ENCODE assay signal across 16 cellular contexts in genomic region chr14:24943024-24943423, GRCh38.
DNase-seq lines count a peak whose midpoint lies in the region; TF ChIP-seq lines count a peak whose summit lies in the region.
"Had no signal": no experiment of that assay in that cellular context is flagged by ENCODE, and none has a peak within 500 bp of the region (broad histone marks: within the 10 kb centered on the region; RNA-seq: fewer than 3 reads in every experiment).

No MANE protein-coding gene starts in this region.

- H3K27ac ChIP-seq in OCI-LY1 (ENCODE audit: low read depth, low read length, poor library complexity, severe bottlenecking) (peak overlapping the region; percentile 96), breast epithelium (peak overlapping the region in 1 of 2 donors; percentile 36)
- H3K27ac ChIP-seq: PC-9 had no signal

- H3K27me3 ChIP-seq in OCI-LY1 (ENCODE audit: insufficient read depth, low read length) (no peaks in the 10 kb centered on the region), breast epithelium (no peaks in the 10 kb centered on the region)

- intact Hi-C loops in breast epithelium (cut with DNase I; ENCODE audit: low total_unique reads) = no loop called here

- peak overlapping the region; percentile 2; the same call in 1 of the 2 replicates for H3K4me2 ChIP-seq in OCI-LY1 (ENCODE audit: low read length)
- H3K4me2 ChIP-seq: PC-9 had no signal

- H3K36me3 ChIP-seq in OCI-LY1 (ENCODE audit: insufficient read depth, low read length) (no peaks in the 10 kb centered on the region), breast epithelium (no peaks in the 10 kb centered on the region)

- H3K4me3 ChIP-seq in HFF-Myc (replicated peaks; ENCODE audit: low read depth, low read length) = no peak overlapping the region
- H3K4me3 ChIP-seq in OCI-LY1 (ENCODE audit: low read depth, low read length, poor library complexity, severe bottlenecking) = no peak overlapping the region
- H3K4me3 ChIP-seq in breast epithelium = no peak overlapping the region
- H3K4me3 ChIP-seq: PC-9 had no signal

- no peak for TF ChIP-seq POLR2A in breast epithelium (IDR thresholded peaks at IDR 0.05)

- no peaks in the 10 kb centered on the region for H3K9me3 ChIP-seq in OCI-LY1 (ENCODE audit: low read length)
- H3K9me3 ChIP-seq in breast epithelium = no peaks in the 10 kb centered on the region

- H3K79me2 ChIP-seq in OCI-LY1 (ENCODE audit: insufficient read depth, low read length) = no peaks in the 10 kb centered on the region

- peak overlapping the region; percentile 27; the same call in 1 of the 2 replicates for H3K9ac ChIP-seq in OCI-LY1 (ENCODE audit: low read length)

- no peak overlapping the region for H2AFZ ChIP-seq in OCI-LY1 (ENCODE audit: low read length)
- H2AFZ ChIP-seq: PC-9 had no signal

- no peaks in the 10 kb centered on the region for H4K20me1 ChIP-seq in OCI-LY1 (ENCODE audit: insufficient read depth, low read length)

- no peaks in the 10 kb centered on the region for H3F3A ChIP-seq in OCI-LY1 (ENCODE audit: insufficient read depth, low read length)

- DNase-seq in AG09319 (ENCODE audit: extremely low read depth, low read depth) (peak; percentile 24), HFF-Myc (ENCODE audit: extremely low read depth, low read depth) (peak; percentile 60), iPS-NIHi7 (ENCODE audit: extremely low spot score) (peak; percentile 68), NCI-H2196 (lab: John Stamatoyannopoulos, UW; ENCODE audit: unreplicated experiment) (no peak), NCI-H2227 treated with DMSO at 0.1 percent for 48 hours (lab: John Stamatoyannopoulos, UW) (no peak), breast epithelium (ENCODE audit: low spot score in 2 of 2) (no peak)
- no peak for DNase-seq in activated CD4-positive, CD25-positive, alpha-beta regulatory T cell (lab: John Stamatoyannopoulos, UW)
- DNase-seq: activated CD4-positive, alpha-beta T cell treated with anti-CD3 and anti-CD28 coated beads, Interleukin-2, amount 50 U/mL, for 4 hours; activated naive CD4-positive, alpha-beta T cell treated with anti-CD3 and anti-CD28 coated beads for 36 hours; cerebellar nuclear complex; NCI-H1436; nephron progenitor cell; stimulated activated CD4-positive, alpha-beta T cell treated with anti-CD3 and anti-CD28 coated beads, Interleukin-15, amount 100 ng/mL, for 24 hours; T-helper 17 cell had no signal

- TF ChIP-seq CTCF in AG09319 (IDR thresholded peaks at IDR 0.05; ENCODE audit: low read depth, low read length) (no peak), HFF-Myc (IDR thresholded peaks at IDR 0.05; ENCODE audit: low read depth, low read length, missing control alignments) (no peak), OCI-LY1 (IDR thresholded peaks at IDR 0.05; ENCODE audit: low read length) (no peak), breast epithelium (IDR thresholded peaks at IDR 0.05) (no peak)

- H3K9me2 ChIP-seq in OCI-LY1 (ENCODE audit: low read depth, low read length) = no peaks in the 10 kb centered on the region

- peaks cover 65% of the 10 kb centered on the region for H3K4me1 ChIP-seq in OCI-LY1 (ENCODE audit: insufficient read depth, low read length, severe bottlenecking)
- H3K4me1 ChIP-seq in breast epithelium = no peaks in the 10 kb centered on the region

Comparison
In these comparisons a context has a peak if more than half of its experiments do, and no peak if none do; other contexts are left out.
1. DNase-seq: peak in AG09319 (single experiment), HFF-Myc (single experiment) and iPS-NIHi7 (single experiment); none in NCI-H2196 (single experiment), NCI-H2227 treated with DMSO at 0.1 percent for 48 hours (single experiment), breast epithelium (0 of 2) and activated CD4-positive, CD25-positive, alpha-beta regulatory T cell (0 of 4).